Comparison of ENCODE assay signal across 31 cellular contexts in the genomic region with DNA sequence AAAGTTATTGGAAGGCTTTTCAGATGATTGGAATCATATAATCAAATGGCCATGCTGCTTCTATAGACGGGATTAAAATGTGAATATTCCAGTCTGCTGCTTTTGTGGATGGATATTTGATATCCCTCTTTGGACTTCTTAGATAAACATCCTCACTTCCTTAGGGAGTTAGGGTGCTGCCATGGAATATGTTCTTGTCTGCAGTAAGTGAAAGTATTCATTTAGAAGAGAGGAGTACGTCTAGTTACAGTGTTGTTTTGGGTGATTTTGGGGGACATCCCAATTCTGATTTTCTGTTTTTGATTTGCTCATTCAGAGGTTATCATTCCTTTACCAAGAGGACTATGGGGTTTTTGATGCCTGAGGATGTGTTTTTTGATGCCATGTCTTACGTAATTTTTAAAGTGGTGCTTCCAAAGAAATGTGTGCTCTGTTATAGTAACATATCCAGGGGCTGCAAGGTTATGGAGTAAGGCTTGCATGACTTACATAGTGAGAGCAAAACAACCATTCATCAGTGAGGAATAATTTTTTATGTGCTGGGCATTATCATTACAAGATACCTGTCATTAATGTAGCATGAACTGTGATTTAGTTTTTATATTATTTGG. TPM values are rescaled to one million over a fixed set of nuclear protein-coding genes. Genes with fewer than 3 reads are reported as not detected.
"Had no signal": no experiment of that assay in that cellular context is flagged by ENCODE, and none has a peak within 500 bp of the region (broad histone marks: within the 10 kb centered on the region; RNA-seq: fewer than 3 reads in every experiment).

No MANE protein-coding gene starts in this region.

- H3K27me3 ChIP-seq: cardiac muscle cell, MG63, Peyer's patch, SJCRH30 had no signal

- H3K4me1 Mint-ChIP-seq: activated CD4-positive, alpha-beta memory T cell treated with anti-CD3 and anti-CD28 coated beads, Interleukin-2, amount 10 ng/mL, durations not matched to agents 7 days and 5 days; activated CD4-positive, alpha-beta T cell treated with anti-CD3 and anti-CD28 coated beads for 36 hours; activated T-helper 17 cell treated with anti-CD3 and anti-CD28 coated beads, Interleukin-2, amount 50 U/mL, for 72 hours had no signal

- H3K27ac Mint-ChIP-seq: activated CD4-positive, alpha-beta memory T cell treated with anti-CD3 and anti-CD28 coated beads, Interleukin-2, amount 10 ng/mL, durations not matched to agents 7 days and 5 days; activated CD4-positive, alpha-beta T cell treated with anti-CD3 and anti-CD28 coated beads for 36 hours; activated naive CD4-positive, alpha-beta T cell treated with anti-CD3 and anti-CD28 coated beads for 36 hours; activated naive CD8-positive, alpha-beta T cell; activated T-helper 17 cell treated with anti-CD3 and anti-CD28 coated beads, Interleukin-2, amount 50 U/mL, for 72 hours had no signal

- H3K4me1 ChIP-seq: Peyer's patch, SJCRH30 had no signal

- H3K4me3 ChIP-seq: cardiac muscle cell, MG63, Peyer's patch, SJCRH30 had no signal

- H3K36me3 ChIP-seq: MG63, Peyer's patch, SJCRH30 had no signal

- H3K27me3 Mint-ChIP-seq: activated CD4-positive, alpha-beta memory T cell treated with anti-CD3 and anti-CD28 coated beads, Interleukin-2, amount 10 ng/mL, durations not matched to agents 7 days and 5 days; activated CD4-positive, alpha-beta T cell treated with anti-CD3 and anti-CD28 coated beads for 36 hours; activated naive CD8-positive, alpha-beta T cell; activated T-helper 17 cell treated with anti-CD3 and anti-CD28 coated beads, Interleukin-2, amount 50 U/mL, for 72 hours; brain had no signal

- ATAC-seq: activated CD4-positive, alpha-beta T cell treated with anti-CD3 and anti-CD28 coated beads for 36 hours; activated T-helper 17 cell treated with anti-CD3 and anti-CD28 coated beads, Interleukin-2, amount 50 U/mL, for 72 hours had no signal

- H3K27ac ChIP-seq: cardiac muscle cell, Peyer's patch, RWPE1, SJCRH30, VCaP had no signal

- H3K9me3 ChIP-seq: MG63, Peyer's patch, SJCRH30, SK-N-SH had no signal

- H3K36me3 Mint-ChIP-seq: activated naive CD8-positive, alpha-beta T cell had no signal

- DNase-seq: activated CD4-positive, alpha-beta memory T cell treated with anti-CD3 and anti-CD28 coated beads, Interleukin-2, amount 10 ng/mL, durations not matched to agents 7 days and 5 days; activated CD4-positive, alpha-beta T cell treated with anti-CD3 and anti-CD28 coated beads for 36 hours; activated CD4-positive, alpha-beta T cell treated with anti-CD3 and anti-CD28 coated beads, Interleukin-2, amount 50 U/mL, for 1 hour; activated CD4-positive, CD25-positive, alpha-beta regulatory T cell; activated gamma-delta T cell; activated naive CD4-positive, alpha-beta T cell treated with anti-CD3 and anti-CD28 coated beads for 36 hours; activated T-cell treated with anti-CD3 and anti-CD28 coated beads for 4 hours; activated T-cell treated with anti-CD3 and anti-CD28 coated beads, Interleukin-2, amount 50 U/mL, for 48 hours; amygdala; MG63; MV-4-11; NCI-H1092 treated with DMSO at 0.1 percent for 48 hours; NCI-H1436; NCI-H187 treated with DMSO at 0.1 percent for 48 hours; NCI-H2081 treated with DMSO at 0.1 percent for 48 hours; NCI-H446; NCI-H526; NCI-H82; Peyer's patch; Right ventricle myocardium superior; SJCRH30; SK-N-SH; T-helper 1 cell had no signal

- H3K4me3 Mint-ChIP-seq: activated CD4-positive, alpha-beta memory T cell treated with anti-CD3 and anti-CD28 coated beads, Interleukin-2, amount 10 ng/mL, durations not matched to agents 7 days and 5 days; activated CD4-positive, alpha-beta T cell treated with anti-CD3 and anti-CD28 coated beads for 36 hours; activated naive CD4-positive, alpha-beta T cell treated with anti-CD3 and anti-CD28 coated beads for 36 hours; activated naive CD8-positive, alpha-beta T cell; activated T-helper 17 cell treated with anti-CD3 and anti-CD28 coated beads, Interleukin-2, amount 50 U/mL, for 72 hours; brain had no signal

RNA-seq across cellular contexts. Expression of a gene that starts 33.6 kb away (rescaled TPM):
- total RNA-seq: activated CD4-positive, alpha-beta memory T cell treated with anti-CD3 and anti-CD28 coated beads, Interleukin-2, amount 10 ng/mL, durations not matched to agents 7 days and 5 days; activated CD4-positive, alpha-beta T cell treated with anti-CD3 and anti-CD28 coated beads for 36 hours; activated CD8-positive, alpha-beta memory T cell treated with anti-CD3 and anti-CD28 coated beads for 36 hours; activated naive CD4-positive, alpha-beta T cell treated with anti-CD3 and anti-CD28 coated beads for 36 hours; activated T-helper 17 cell treated with anti-CD3 and anti-CD28 coated beads, Interleukin-2, amount 50 U/mL, for 72 hours; SJCRH30; T-helper 2 cell treated with Interferon-gamma antibody and Interleukin-4, amounts not matched to agents 100 ng/mL and 5 ng/mL, for 36 hours had no signal
